In the genomic region with DNA sequence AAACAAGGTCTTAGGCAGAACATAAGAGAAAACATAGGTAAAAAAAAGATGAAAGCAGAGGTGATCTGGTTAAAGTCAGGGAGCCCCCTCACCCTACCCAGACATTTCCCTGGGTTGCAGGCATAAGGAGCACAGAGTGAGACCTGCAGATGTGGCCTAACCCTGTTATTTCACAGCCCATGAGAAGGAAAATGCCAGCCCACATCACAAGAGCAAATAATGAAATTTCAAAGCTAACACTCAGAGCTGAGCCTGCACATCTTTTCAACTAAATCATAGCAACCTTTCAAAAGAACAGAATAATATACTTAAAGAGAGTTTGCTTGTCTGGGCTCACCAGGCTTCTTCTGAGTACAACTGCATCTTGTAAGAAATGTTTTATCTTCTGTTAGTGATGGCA, we compare ENCODE assay signal across 20 cellular contexts.
DNase-seq lines count a peak whose midpoint lies in the region; ATAC-seq and TF ChIP-seq lines count a peak whose summit lies in the region.
"Had no signal": no experiment of that assay in that cellular context is flagged by ENCODE, and none has a peak within 500 bp of the region (broad histone marks: within the 10 kb centered on the region; RNA-seq: fewer than 3 reads in every experiment).

No MANE protein-coding gene starts in this region.

- in situ Hi-C loops in transverse colon (cut with MboI; ENCODE audit: low pct_ligation_motif_present in 1 of 4, low pct_unique_long_range_greater_than_20kb in 1 of 4, low sequenced_read_pairs in 3 of 4): no loop called here

- H3K27ac ChIP-seq in transverse colon (peak overlapping the region in 3 of 4 donors; percentile 27 to 38 (median 37)), PC-3 (ENCODE audit: low read length) (no peak overlapping the region)
- H3K27ac ChIP-seq: PC-9, RWPE1 had no signal

- TF ChIP-seq CTCF in transverse colon (IDR thresholded peaks at IDR 0.05): no peak
- no peak for TF ChIP-seq CTCF in PC-3 (conservative IDR thresholded peaks at IDR 0.05; ENCODE audit: low read depth, low read length)

- peaks cover 11% of the 10 kb centered on the region for H3K36me3 Mint-ChIP-seq in activated CD4-positive, alpha-beta T cell treated with anti-CD3 and anti-CD28 coated beads, Interleukin-2, amount 10 ng/mL, durations not matched to agents 24 days and 14 days (ENCODE audit: low read depth)
- H3K36me3 Mint-ChIP-seq in stimulated activated naive CD8-positive, alpha-beta T cell treated with anti-CD3 and anti-CD28 coated beads, Interleukin-15, Interleukin-2, amounts not matched to agents 100 ng/mL and 50 ng/mL, for 24 hours (ENCODE audit: low read depth): peaks cover 9% of the 10 kb centered on the region
- peaks cover 10% of the 10 kb centered on the region for H3K36me3 Mint-ChIP-seq in activated naive CD8-positive, alpha-beta T cell treated with anti-CD3 and anti-CD28 coated beads for 36 hours

- H3K4me3 ChIP-seq in transverse colon (no peak overlapping the region), PC-3 (ENCODE audit: low read length) (no peak overlapping the region)
- H3K4me3 ChIP-seq: PC-9 had no signal

- H3K36me3 ChIP-seq in transverse colon: no peaks in the 10 kb centered on the region
- no peaks in the 10 kb centered on the region for H3K36me3 ChIP-seq in PC-3 (ENCODE audit: low read depth, low read length)
- H3K36me3 ChIP-seq: BE2C had no signal

- no peaks in the 10 kb centered on the region for H3K27me3 Mint-ChIP-seq in activated CD4-positive, alpha-beta T cell treated with anti-CD3 and anti-CD28 coated beads, Interleukin-2, amount 10 ng/mL, durations not matched to agents 24 days and 14 days
- H3K27me3 Mint-ChIP-seq in stimulated activated naive CD8-positive, alpha-beta T cell treated with anti-CD3 and anti-CD28 coated beads, Interleukin-15, Interleukin-2, amounts not matched to agents 100 ng/mL and 50 ng/mL, for 24 hours: no peaks in the 10 kb centered on the region
- H3K27me3 Mint-ChIP-seq in activated naive CD8-positive, alpha-beta T cell treated with anti-CD3 and anti-CD28 coated beads for 36 hours: no peaks in the 10 kb centered on the region

- POLR2A ChIA-PET in PC-3 (lab: Charles Lee; ENCODE audit: unreplicated experiment): no interaction called here

- H3F3A ChIP-seq in PC-3 (ENCODE audit: low read length, unreplicated experiment): no peaks in the 10 kb centered on the region

- H3K9me3 Mint-ChIP-seq in activated CD4-positive, alpha-beta T cell treated with anti-CD3 and anti-CD28 coated beads, Interleukin-2, amount 10 ng/mL, durations not matched to agents 24 days and 14 days: peaks cover 10% of the 10 kb centered on the region
- H3K9me3 Mint-ChIP-seq in stimulated activated naive CD8-positive, alpha-beta T cell treated with anti-CD3 and anti-CD28 coated beads, Interleukin-15, Interleukin-2, amounts not matched to agents 100 ng/mL and 50 ng/mL, for 24 hours: peaks cover 4% of the 10 kb centered on the region
- peaks cover 9% of the 10 kb centered on the region for H3K9me3 Mint-ChIP-seq in activated naive CD8-positive, alpha-beta T cell treated with anti-CD3 and anti-CD28 coated beads for 36 hours

- CTCF ChIA-PET in PC-3 (lab: Charles Lee): no interaction called here

- no peak overlapping the region for H2AFZ ChIP-seq in PC-3 (ENCODE audit: low read length)
- H2AFZ ChIP-seq: PC-9 had no signal

- H3K4me1 Mint-ChIP-seq in activated CD4-positive, alpha-beta T cell treated with anti-CD3 and anti-CD28 coated beads, Interleukin-2, amount 10 ng/mL, durations not matched to agents 24 days and 14 days: peaks cover 49% of the 10 kb centered on the region
- H3K4me1 Mint-ChIP-seq in stimulated activated naive CD8-positive, alpha-beta T cell treated with anti-CD3 and anti-CD28 coated beads, Interleukin-15, Interleukin-2, amounts not matched to agents 100 ng/mL and 50 ng/mL, for 24 hours (ENCODE audit: low read depth): peaks cover 91% of the 10 kb centered on the region
- H3K4me1 Mint-ChIP-seq in activated naive CD8-positive, alpha-beta T cell treated with anti-CD3 and anti-CD28 coated beads for 36 hours: peaks cover 79% of the 10 kb centered on the region

- BruUV-seq in PC-3 (replicated peaks; lab: Mats Ljungman, UMichigan): no TSS peak

- no peak overlapping the region for H3K9ac ChIP-seq in PC-3 (ENCODE audit: low read length)

- H3K4me3 Mint-ChIP-seq in activated CD4-positive, alpha-beta T cell treated with anti-CD3 and anti-CD28 coated beads, Interleukin-2, amount 10 ng/mL, durations not matched to agents 24 days and 14 days: no peak overlapping the region
- H3K4me3 Mint-ChIP-seq in stimulated activated naive CD8-positive, alpha-beta T cell treated with anti-CD3 and anti-CD28 coated beads, Interleukin-15, Interleukin-2, amounts not matched to agents 100 ng/mL and 50 ng/mL, for 24 hours: no peak overlapping the region
- no peak overlapping the region for H3K4me3 Mint-ChIP-seq in activated naive CD8-positive, alpha-beta T cell treated with anti-CD3 and anti-CD28 coated beads for 36 hours

- H3K9me3 ChIP-seq in transverse colon (no peaks in the 10 kb centered on the region), PC-3 (ENCODE audit: low read length) (no peaks in the 10 kb centered on the region)
- H3K9me3 ChIP-seq: BE2C had no signal

- no peaks in the 10 kb centered on the region for H4K20me1 ChIP-seq in PC-3 (ENCODE audit: low read length)

- no peak for TF ChIP-seq POLR2A in transverse colon (IDR thresholded peaks at IDR 0.05)

- H3K9me2 ChIP-seq in PC-3 (replicated peaks; ENCODE audit: low read length): no peaks in the 10 kb centered on the region

- H3K79me2 ChIP-seq in PC-3 (ENCODE audit: low read length): no peaks in the 10 kb centered on the region

- no peak overlapping the region for H3K27ac Mint-ChIP-seq in activated CD4-positive, alpha-beta T cell treated with anti-CD3 and anti-CD28 coated beads, Interleukin-2, amount 10 ng/mL, durations not matched to agents 24 days and 14 days
- H3K27ac Mint-ChIP-seq in stimulated activated naive CD8-positive, alpha-beta T cell treated with anti-CD3 and anti-CD28 coated beads, Interleukin-15, Interleukin-2, amounts not matched to agents 100 ng/mL and 50 ng/mL, for 24 hours: peak overlapping the region; percentile 29
- H3K27ac Mint-ChIP-seq in activated naive CD8-positive, alpha-beta T cell treated with anti-CD3 and anti-CD28 coated beads for 36 hours: peak overlapping the region; percentile 5

- no peaks in the 10 kb centered on the region for H3K27me3 ChIP-seq in transverse colon
- no peaks in the 10 kb centered on the region for H3K27me3 ChIP-seq in PC-3 (ENCODE audit: low read length)
- H3K27me3 ChIP-seq: BE2C had no signal

- DNase-seq in activated CD4-positive, alpha-beta T cell treated with anti-CD3 and anti-CD28 coated beads, Interleukin-2, amount 10 ng/mL, durations not matched to agents 24 days and 14 days: peak; percentile 49
- no peak for DNase-seq in activated CD4-positive, alpha-beta T cell treated with anti-CD3 and anti-CD28 coated beads, Interleukin-2, amount 50 U/mL, for 48 hours
- DNase-seq in stimulated activated naive CD8-positive, alpha-beta T cell treated with anti-CD3 and anti-CD28 coated beads, Interleukin-15, Interleukin-2, amounts not matched to agents 100 U/mL and 50 U/mL, for 24 hours: no peak
- no peak for DNase-seq in activated naive CD8-positive, alpha-beta T cell treated with anti-CD3 and anti-CD28 coated beads for 36 hours
- no peak for DNase-seq in transverse colon
- no peak for DNase-seq in PC-3
- no peak for DNase-seq in effector CD8-positive, alpha-beta T cell (lab: John Stamatoyannopoulos, UW)
- DNase-seq: BE2C, GOT3, IMR-90, NCI-H1105 treated with DMSO at 0.1 percent for 48 hours, NCI-H1694, NCI-H2107, NCI-H510A treated with DMSO at 0.1 percent for 48 hours, NCI-H774, PC-9, SIG-M5 had no signal

- ATAC-seq in stimulated activated naive CD8-positive, alpha-beta T cell treated with anti-CD3 and anti-CD28 coated beads, Interleukin-15, Interleukin-2, amounts not matched to agents 100 U/mL and 50 U/mL, for 24 hours: no peak
- no peak for ATAC-seq in PC-3
- ATAC-seq: HCT116 had no signal

- intact Hi-C loops in activated CD4-positive, alpha-beta T cell treated with anti-CD3 and anti-CD28 coated beads, Interleukin-2, amount 10 ng/mL, durations not matched to agents 24 days and 14 days (cut with micrococcal nuclease): loop anchor here (5.0 kb wide), 1 partner anchor 378 kb away; no protein-coding TSS in a partner anchor
- intact Hi-C loops in transverse colon (cut with DNase I; ENCODE audit: low total_unique reads) (no loop called here), PC-3 (cut with micrococcal nuclease) (no loop called here)

- TF ChIP-seq EP300 in transverse colon (IDR thresholded peaks at IDR 0.05; ENCODE audit: low read depth): no peak

- H3K4me1 ChIP-seq in transverse colon (peaks cover 0 to 5% (median 0%) of the 10 kb centered on the region in 4 donors), PC-3 (ENCODE audit: insufficient read depth, low read length) (no peaks in the 10 kb centered on the region)
- H3K4me1 ChIP-seq: BE2C had no signal

- no peak overlapping the region for H3K4me2 ChIP-seq in PC-3 (ENCODE audit: low read length)
- H3K4me2 ChIP-seq: PC-9 had no signal
